ENCODE assay signal across 15 cellular contexts in genomic region chr2:237304763-237305514, GRCh38.
DNase-seq lines count a peak whose midpoint lies in the region; ATAC-seq and TF ChIP-seq lines count a peak whose summit lies in the region.
"Had no signal": no experiment of that assay in that cellular context is flagged by ENCODE, and none has a peak within 500 bp of the region (broad histone marks: within the 10 kb centered on the region; RNA-seq: fewer than 3 reads in every experiment).

No MANE protein-coding gene starts in this region.

- H3K36me3 Mint-ChIP-seq in GM23338 (ENCODE audit: low read depth): peaks cover 18% of the 10 kb centered on the region

- no peak for TF ChIP-seq CTCF in AG10803 (conservative IDR thresholded peaks at IDR 0.05; ENCODE audit: low read length)
- no peak for TF ChIP-seq CTCF in brain microvascular endothelial cell (IDR thresholded peaks at IDR 0.05; ENCODE audit: low read depth, low read length, missing control alignments)
- TF ChIP-seq CTCF in GM23338 (conservative IDR thresholded peaks at IDR 0.05; ENCODE audit: low read depth in 2 of 2): no peak

- in situ Hi-C loops in brain microvascular endothelial cell (cut with HindIII; ENCODE audit: low pct_ligation_motif_present, low sequenced_read_pairs): no loop called here

- 0 out of 2 replicates have a peak, but pooled peaks cover 7% of the 10 kb centered on the region for H3K9me2 ChIP-seq in GM23338 (ENCODE audit: insufficient read depth)

- peak; percentile 95 for DNase-seq in AG10803 (ENCODE audit: low read depth)
- DNase-seq in LoVo (ENCODE audit: low spot score): peak; percentile 82
- DNase-seq in brain microvascular endothelial cell: peak; percentile 49
- peak; percentile 88 for DNase-seq in kidney glomerular epithelial cell (lab: John Stamatoyannopoulos, UW)
- DNase-seq in GM23338 (ENCODE audit: low spot score): no peak
- DNase-seq in activated naive CD4-positive, alpha-beta T cell treated with anti-CD3 and anti-CD28 coated beads, Interleukin-2, amount 50 U/mL, for 16 hours: no peak
- no peak for DNase-seq in activated T-cell treated with anti-CD3 and anti-CD28 coated beads, Interleukin-2, amount 50 U/mL, for 1 hour
- DNase-seq in activated naive CD4-positive, alpha-beta T cell treated with Interleukin-2 at 50 U/mL for 16 hours: no peak
- DNase-seq: activated B cell treated with CpG ODN at 0.5 μM for 24 hours, C1 segment of cervical spinal cord, GOT3, left cardiac atrium, NCI-H1436, NCI-H524 had no signal

- H3K27ac Mint-ChIP-seq in GM23338: no peak overlapping the region
- H3K27ac Mint-ChIP-seq: activated B cell treated with CpG ODN at 0.5 μM for 24 hours had no signal

- H2AFZ ChIP-seq in GM23338: no peak overlapping the region

- no peak overlapping the region for H3K4me2 ChIP-seq in GM23338

- no peak overlapping the region for H3K4me3 ChIP-seq in AG10803 (ENCODE audit: low read length)
- H3K4me3 ChIP-seq in brain microvascular endothelial cell (ENCODE audit: low read depth, low read length): no peak overlapping the region
- H3K4me3 ChIP-seq in GM23338: no peak overlapping the region

- H3K9me3 Mint-ChIP-seq in GM23338: peaks cover 32% of the 10 kb centered on the region

- no peaks in the 10 kb centered on the region for H3K79me2 ChIP-seq in GM23338 (replicated peaks; ENCODE audit: insufficient read depth)

- no peak for ATAC-seq in GM23338

- peaks cover 4% of the 10 kb centered on the region for H3K27me3 Mint-ChIP-seq in GM23338 (ENCODE audit: insufficient read depth, low read depth, poor library complexity)

- no peaks in the 10 kb centered on the region for H3K4me1 ChIP-seq in GM23338 (ENCODE audit: insufficient read depth)

- H4K20me1 ChIP-seq in GM23338 (replicated peaks; ENCODE audit: insufficient read depth): no peaks in the 10 kb centered on the region

- no peaks in the 10 kb centered on the region for H3K27me3 ChIP-seq in brain microvascular endothelial cell (replicated peaks)
- H3K27me3 ChIP-seq in GM23338 (ENCODE audit: insufficient read depth): no peaks in the 10 kb centered on the region

- no peaks in the 10 kb centered on the region for H3F3A ChIP-seq in GM23338 (replicated peaks; ENCODE audit: low read depth)

- H3K27ac ChIP-seq in brain microvascular endothelial cell (no peak overlapping the region), GM23338 (ENCODE audit: low read depth) (no peak overlapping the region)
- H3K27ac ChIP-seq: neutrophil had no signal

- no peaks in the 10 kb centered on the region; the same call in 2 of the 3 replicates for H3K4me1 Mint-ChIP-seq in GM23338
- H3K4me1 Mint-ChIP-seq: activated B cell treated with CpG ODN at 0.5 μM for 24 hours had no signal

- no peak overlapping the region for H3K4me3 Mint-ChIP-seq in GM23338
- H3K4me3 Mint-ChIP-seq: activated B cell treated with CpG ODN at 0.5 μM for 24 hours had no signal

- H3K36me3 ChIP-seq in brain microvascular endothelial cell (replicated peaks) (no peaks in the 10 kb centered on the region), GM23338 (ENCODE audit: insufficient read depth) (no peaks in the 10 kb centered on the region)
- H3K36me3 ChIP-seq: neutrophil had no signal

TF ChIP-seq in GM23338, 12 proteins besides CTCF, POLR2A, EP300 and RAD21 (continues in another document):
- TF ChIP-seq EZH2 (IDR thresholded peaks at IDR 0.05; ENCODE audit: low read depth, unreplicated experiment) (no peak), EZH2phosphoT487 (IDR thresholded peaks at IDR 0.05; ENCODE audit: unreplicated experiment) (no peak), POLR2AphosphoS5 (IDR thresholded peaks at IDR 0.05; ENCODE audit: low read depth) (no peak), ETS1 (IDR thresholded peaks at IDR 0.05) (no peak), STAT1 (IDR thresholded peaks at IDR 0.05; ENCODE audit: unreplicated experiment) (no peak), ZNF114 (CRISPR knock-in tag; IDR thresholded peaks at IDR 0.05) (no peak), JUNB (IDR thresholded peaks at IDR 0.05; ENCODE audit: unreplicated experiment) (no peak), NANOG (IDR thresholded peaks at IDR 0.05; ENCODE audit: borderline replicate concordance) (no peak), CREB1 (CRISPR knock-in tag; IDR thresholded peaks at IDR 0.05; ENCODE audit: low read depth) (no peak)
- TF ChIP-seq, protein P1, sequence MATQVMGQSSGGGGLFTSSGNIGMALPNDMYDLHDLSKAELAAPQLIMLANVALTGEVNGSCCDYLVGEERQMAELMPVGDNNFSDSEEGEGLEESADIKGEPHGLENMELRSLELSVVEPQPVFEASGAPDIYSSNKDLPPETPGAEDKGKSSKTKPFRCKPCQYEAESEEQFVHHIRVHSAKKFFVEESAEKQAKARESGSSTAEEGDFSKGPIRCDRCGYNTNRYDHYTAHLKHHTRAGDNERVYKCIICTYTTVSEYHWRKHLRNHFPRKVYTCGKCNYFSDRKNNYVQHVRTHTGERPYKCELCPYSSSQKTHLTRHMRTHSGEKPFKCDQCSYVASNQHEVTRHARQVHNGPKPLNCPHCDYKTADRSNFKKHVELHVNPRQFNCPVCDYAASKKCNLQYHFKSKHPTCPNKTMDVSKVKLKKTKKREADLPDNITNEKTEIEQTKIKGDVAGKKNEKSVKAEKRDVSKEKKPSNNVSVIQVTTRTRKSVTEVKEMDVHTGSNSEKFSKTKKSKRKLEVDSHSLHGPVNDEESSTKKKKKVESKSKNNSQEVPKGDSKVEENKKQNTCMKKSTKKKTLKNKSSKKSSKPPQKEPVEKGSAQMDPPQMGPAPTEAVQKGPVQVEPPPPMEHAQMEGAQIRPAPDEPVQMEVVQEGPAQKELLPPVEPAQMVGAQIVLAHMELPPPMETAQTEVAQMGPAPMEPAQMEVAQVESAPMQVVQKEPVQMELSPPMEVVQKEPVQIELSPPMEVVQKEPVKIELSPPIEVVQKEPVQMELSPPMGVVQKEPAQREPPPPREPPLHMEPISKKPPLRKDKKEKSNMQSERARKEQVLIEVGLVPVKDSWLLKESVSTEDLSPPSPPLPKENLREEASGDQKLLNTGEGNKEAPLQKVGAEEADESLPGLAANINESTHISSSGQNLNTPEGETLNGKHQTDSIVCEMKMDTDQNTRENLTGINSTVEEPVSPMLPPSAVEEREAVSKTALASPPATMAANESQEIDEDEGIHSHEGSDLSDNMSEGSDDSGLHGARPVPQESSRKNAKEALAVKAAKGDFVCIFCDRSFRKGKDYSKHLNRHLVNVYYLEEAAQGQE (IDR thresholded peaks at IDR 0.05; ENCODE audit: unreplicated experiment): no peak

Comparison
In these comparisons a context has a peak if more than half of its experiments do, and no peak if none do; other contexts are left out.
1. DNase-seq: peak in AG10803 (single experiment), LoVo (single experiment), brain microvascular endothelial cell (single experiment) and kidney glomerular epithelial cell (single experiment); none in GM23338 (single experiment), activated naive CD4-positive, alpha-beta T cell treated with anti-CD3 and anti-CD28 coated beads, Interleukin-2, amount 50 U/mL, for 16 hours (single experiment), activated T-cell treated with anti-CD3 and anti-CD28 coated beads, Interleukin-2, amount 50 U/mL, for 1 hour (single experiment) and activated naive CD4-positive, alpha-beta T cell treated with Interleukin-2 at 50 U/mL for 16 hours (single experiment).